ENCODE assay signal across 8 cellular contexts in genomic region chr13:46160474-46161066, GRCh38. TPM values are rescaled to one million over a fixed set of nuclear protein-coding genes. Genes with fewer than 3 reads are reported as not detected.
DNase-seq lines count a peak whose midpoint lies in the region; ATAC-seq and TF ChIP-seq lines count a peak whose summit lies in the region.

No MANE protein-coding gene starts in this region.

- no peaks in the 10 kb centered on the region for H3K9me3 ChIP-seq in ascending aorta
- H3K9me3 ChIP-seq in smooth muscle cell (replicated peaks; ENCODE audit: low read depth): no peaks in the 10 kb centered on the region

- no peak overlapping the region for H3K9ac ChIP-seq in smooth muscle cell (ENCODE audit: low read depth)

- 51% methylated on average over 4 of the region's 4 CpGs for WGBS in smooth muscle cell (ENCODE audit: low lambda C conversion rate)

- intact Hi-C loops in activated naive CD4-positive, alpha-beta T cell treated with anti-CD3 and anti-CD28 coated beads for 36 hours (cut with micrococcal nuclease): loop anchor here (1.0 to 10.0 kb wide), 8 partner anchors 10 to 826 kb away; partner anchors contain the start of genes LCP1 and ZC3H13
- intact Hi-C loops in ascending aorta (cut with DNase I): loop anchor here (5.0 to 10.0 kb wide), 2 partner anchors 353 to 786 kb away; no protein-coding TSS in a partner anchor

- H2AFZ ChIP-seq in smooth muscle cell (ENCODE audit: low read depth): no peak overlapping the region

- H3K27me3 ChIP-seq in ascending aorta: no peaks in the 10 kb centered on the region
- H3K27me3 ChIP-seq in smooth muscle cell (ENCODE audit: low read depth): no peaks in the 10 kb centered on the region

- no peaks in the 10 kb centered on the region for H4K20me1 ChIP-seq in smooth muscle cell (ENCODE audit: low read depth)

- TF ChIP-seq CTCF in ascending aorta (IDR thresholded peaks at IDR 0.05) (peak; percentile 41 to 74 (median 60)), smooth muscle cell (IDR thresholded peaks at IDR 0.05; ENCODE audit: borderline replicate concordance, insufficient read depth, poor library complexity, severe bottlenecking) (peak; percentile 75)

- no peaks in the 10 kb centered on the region for H3K36me3 ChIP-seq in ascending aorta
- H3K36me3 ChIP-seq in smooth muscle cell (ENCODE audit: low read depth): no peaks in the 10 kb centered on the region

- no peaks in the 10 kb centered on the region for H3K4me1 ChIP-seq in ascending aorta
- H3K4me1 ChIP-seq in smooth muscle cell (ENCODE audit: low read depth): no peaks in the 10 kb centered on the region

- peaks cover 54% of the 10 kb centered on the region for H3K36me3 Mint-ChIP-seq in activated naive CD4-positive, alpha-beta T cell treated with anti-CD3 and anti-CD28 coated beads for 36 hours (ENCODE audit: low read depth)

- H3K9me3 Mint-ChIP-seq in activated naive CD4-positive, alpha-beta T cell treated with anti-CD3 and anti-CD28 coated beads for 36 hours: no peaks in the 10 kb centered on the region

- H3K4me3 ChIP-seq in ascending aorta (no peak overlapping the region), smooth muscle cell (no peak overlapping the region)

- peak overlapping the region; percentile 94 for H3K27ac Mint-ChIP-seq in activated naive CD4-positive, alpha-beta T cell treated with anti-CD3 and anti-CD28 coated beads for 36 hours

- H3K4me3 Mint-ChIP-seq in activated naive CD4-positive, alpha-beta T cell treated with anti-CD3 and anti-CD28 coated beads for 36 hours: peak overlapping the region; percentile 51

- CTCF ChIA-PET in activated naive CD4-positive, alpha-beta T cell treated with anti-CD3 and anti-CD28 coated beads for 36 hours (lab: Charles Lee): interaction anchor here (0.7 to 5.3 kb wide), 18 partner anchors 8 to 648 kb away, joined by 3 to 106 read pairs (median 5); partner anchors contain the start of gene LCP1

- no peaks in the 10 kb centered on the region for H3K79me2 ChIP-seq in smooth muscle cell (ENCODE audit: low read depth)

- H3F3A ChIP-seq in smooth muscle cell (ENCODE audit: low read depth): no peaks in the 10 kb centered on the region

- no peaks in the 10 kb centered on the region for H3K27me3 Mint-ChIP-seq in activated naive CD4-positive, alpha-beta T cell treated with anti-CD3 and anti-CD28 coated beads for 36 hours (ENCODE audit: low read depth)

- DNase-seq in activated naive CD4-positive, alpha-beta T cell treated with anti-CD3 and anti-CD28 coated beads for 36 hours: peak; percentile 51
- DNase-seq in activated naive CD4-positive, alpha-beta T cell treated with anti-CD3 and anti-CD28 coated beads, Interleukin-2, amount 50 U/mL, for 16 hours: no peak
- DNase-seq in NCI-H748 treated with DMSO at 0.1 percent for 48 hours (lab: John Stamatoyannopoulos, UW) (peak; percentile 79), ascending aorta (ENCODE audit: low spot score in 2 of 2) (no peak), hepatic stellate cell (ENCODE audit: low spot score) (peak; percentile 53), smooth muscle cell (lab: John Stamatoyannopoulos, UW; ENCODE audit: unreplicated experiment) (no peak)

- ATAC-seq in HG03095 (IDR thresholded peaks at IDR 0.05; ENCODE audit: unreplicated experiment) (peak; percentile 47), GM21515 (IDR thresholded peaks at IDR 0.05; ENCODE audit: unreplicated experiment) (no peak)

- H3K27ac ChIP-seq in ascending aorta (no peak overlapping the region), smooth muscle cell (ENCODE audit: low read depth) (no peak overlapping the region)

- no peak overlapping the region for H3K4me2 ChIP-seq in smooth muscle cell

- H3K4me1 Mint-ChIP-seq in activated naive CD4-positive, alpha-beta T cell treated with anti-CD3 and anti-CD28 coated beads for 36 hours (ENCODE audit: low read depth): peaks cover 67% of the 10 kb centered on the region

RNA-seq across cellular contexts. Expression of gene LCP1, which starts 21.4 kb away (rescaled TPM):
- total RNA-seq in activated naive CD4-positive, alpha-beta T cell treated with anti-CD3 and anti-CD28 coated beads for 36 hours: 1,000 to 10,000 TPM; 1,008 to 1,043 TPM
- total RNA-seq in ascending aorta: 78.0 TPM
- 38.7 and 62.4 TPM in 2 replicates for total RNA-seq in smooth muscle cell
- 7.6 and 29.1 TPM in 2 replicates for polyA plus RNA-seq in smooth muscle cell

RNA-seq across cellular contexts. Expression of gene LRRC63, which starts 51.2 kb away (rescaled TPM):
- under 1 TPM; 0.24 to 0.32 TPM for total RNA-seq in activated naive CD4-positive, alpha-beta T cell treated with anti-CD3 and anti-CD28 coated beads for 36 hours
- total RNA-seq in ascending aorta (not detected), smooth muscle cell (0.09 TPM in 1 of 2 replicates, not detected in the other)
- 0.16 and 0.18 TPM in 2 replicates for polyA plus RNA-seq in smooth muscle cell

RNA-seq across cellular contexts. Expression of gene CPB2, which starts 55.7 kb away (rescaled TPM):
- total RNA-seq in activated naive CD4-positive, alpha-beta T cell treated with anti-CD3 and anti-CD28 coated beads for 36 hours: not detected
- total RNA-seq in ascending aorta (not detected), smooth muscle cell (not detected in 2 replicates)
- 0.09 TPM in 1 of 2 replicates, not detected in the other for polyA plus RNA-seq in smooth muscle cell

Comparison
In these comparisons a context has a peak if more than half of its experiments do, and no peak if none do; other contexts are left out.
1. DNase-seq: peak in activated naive CD4-positive, alpha-beta T cell treated with anti-CD3 and anti-CD28 coated beads for 36 hours (single experiment), NCI-H748 treated with DMSO at 0.1 percent for 48 hours (single experiment) and hepatic stellate cell (single experiment); none in activated naive CD4-positive, alpha-beta T cell treated with anti-CD3 and anti-CD28 coated beads, Interleukin-2, amount 50 U/mL, for 16 hours (single experiment), ascending aorta (0 of 2) and smooth muscle cell (single experiment).
2. RNA of gene LCP1, which starts 21.4 kb away (total RNA-seq): 1,008 to 1,043 TPM in activated naive CD4-positive, alpha-beta T cell treated with anti-CD3 and anti-CD28 coated beads for 36 hours; 78.0 TPM in ascending aorta (single experiment) and 38.7 to 62.4 TPM in smooth muscle cell; every median in the first group is over 10 times any median in the second.